ENCODE assay signal across 3 cellular contexts in the genomic region with DNA sequence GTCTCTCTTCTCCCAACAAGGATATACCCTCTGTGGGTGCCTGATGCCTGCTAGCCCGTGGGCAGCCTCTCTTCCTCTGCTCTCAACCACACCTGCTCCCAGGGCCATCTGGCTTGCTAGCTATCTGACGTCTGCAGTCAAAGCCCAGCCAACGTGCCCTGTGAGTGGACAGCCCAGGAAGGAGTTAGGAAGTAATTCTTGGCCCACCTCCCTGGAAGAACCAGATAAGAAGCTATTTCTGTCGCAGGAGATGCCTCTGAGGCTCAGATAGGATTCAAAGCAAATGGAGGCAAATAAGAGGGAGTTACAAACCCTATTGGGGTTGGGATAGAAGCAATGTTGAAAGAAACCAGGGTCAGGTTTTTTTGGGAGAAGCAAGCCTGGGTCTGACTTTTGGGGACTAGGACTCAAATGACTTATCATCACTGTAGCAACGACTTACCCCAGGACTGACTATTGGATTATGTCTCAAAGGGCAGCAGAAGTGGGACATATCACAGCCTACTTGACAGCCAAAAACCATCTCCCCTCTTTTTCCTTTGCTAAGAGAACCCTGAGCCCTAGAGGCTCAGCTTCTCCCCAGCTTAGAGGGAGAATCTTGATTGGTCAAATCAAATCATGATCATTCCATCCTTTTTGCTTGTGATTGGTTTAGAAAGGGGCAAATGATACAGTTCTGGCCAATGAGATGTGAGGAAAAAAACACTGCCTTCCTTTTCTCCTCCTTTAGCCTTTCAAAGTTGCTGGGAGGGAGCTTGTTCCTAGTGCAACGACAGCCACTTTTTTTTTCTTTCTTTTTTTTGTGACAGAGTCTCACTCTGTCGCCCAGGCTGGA.
TF ChIP-seq lines count a peak whose summit lies in the region.

No MANE protein-coding gene starts in this region.

TF ChIP-seq in SK-N-SH, 30 proteins besides CTCF, POLR2A, EP300 and RAD21:
- TF ChIP-seq MXI1 (IDR thresholded peaks at IDR 0.05; ENCODE audit: low read depth, low read length): peak; percentile 34; the same call in 1 of the 2 replicates
- TF ChIP-seq, protein P1, sequence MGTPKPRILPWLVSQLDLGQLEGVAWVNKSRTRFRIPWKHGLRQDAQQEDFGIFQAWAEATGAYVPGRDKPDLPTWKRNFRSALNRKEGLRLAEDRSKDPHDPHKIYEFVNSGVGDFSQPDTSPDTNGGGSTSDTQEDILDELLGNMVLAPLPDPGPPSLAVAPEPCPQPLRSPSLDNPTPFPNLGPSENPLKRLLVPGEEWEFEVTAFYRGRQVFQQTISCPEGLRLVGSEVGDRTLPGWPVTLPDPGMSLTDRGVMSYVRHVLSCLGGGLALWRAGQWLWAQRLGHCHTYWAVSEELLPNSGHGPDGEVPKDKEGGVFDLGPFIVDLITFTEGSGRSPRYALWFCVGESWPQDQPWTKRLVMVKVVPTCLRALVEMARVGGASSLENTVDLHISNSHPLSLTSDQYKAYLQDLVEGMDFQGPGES (IDR thresholded peaks at IDR 0.05; ENCODE audit: low read depth, low read length): no peak
- no peak for TF ChIP-seq YY1 (IDR thresholded peaks at IDR 0.05; ENCODE audit: low read depth)
- no peak for TF ChIP-seq NFIC (IDR thresholded peaks at IDR 0.05; ENCODE audit: borderline replicate concordance)
- no peak for TF ChIP-seq FOSL2 (IDR thresholded peaks at IDR 0.05; ENCODE audit: borderline replicate concordance, low read depth)
- no peak for TF ChIP-seq USF1 (IDR thresholded peaks at IDR 0.05; ENCODE audit: borderline replicate concordance, low read depth)

TF ChIP-seq in SK-N-SH treated with all-trans-retinoic acid at 6 μM for 48 hours, 23 proteins besides CTCF, POLR2A, EP300 and RAD21 (continues in another document):
- TF ChIP-seq OSR1 (CRISPR knock-in tag; IDR thresholded peaks at IDR 0.05) (no peak), ESRRG (CRISPR knock-in tag; IDR thresholded peaks at IDR 0.05) (no peak), ZFP3 (CRISPR knock-in tag; IDR thresholded peaks at IDR 0.05) (no peak), RARB (CRISPR knock-in tag; IDR thresholded peaks at IDR 0.05) (no peak), ARNTL (CRISPR knock-in tag; IDR thresholded peaks at IDR 0.05; ENCODE audit: borderline replicate concordance, low read depth) (no peak), TCF4 (CRISPR knock-in tag; IDR thresholded peaks at IDR 0.05; ENCODE audit: borderline replicate concordance) (no peak), ZFP30 (CRISPR knock-in tag; IDR thresholded peaks at IDR 0.05) (no peak), TOX (CRISPR knock-in tag; IDR thresholded peaks at IDR 0.05; ENCODE audit: borderline replicate concordance) (no peak), CSDC2 (CRISPR knock-in tag; IDR thresholded peaks at IDR 0.05) (no peak), POU6F1 (CRISPR knock-in tag; IDR thresholded peaks at IDR 0.05; ENCODE audit: borderline replicate concordance, low read depth) (no peak), ZNF565 (CRISPR knock-in tag; conservative IDR thresholded peaks at IDR 0.05; ENCODE audit: low read depth) (no peak), ZNF70 (CRISPR knock-in tag; IDR thresholded peaks at IDR 0.05) (no peak), PPARA (CRISPR knock-in tag; IDR thresholded peaks at IDR 0.05; ENCODE audit: borderline replicate concordance) (no peak), TSHZ2 (CRISPR knock-in tag; IDR thresholded peaks at IDR 0.05) (no peak), BACH2 (CRISPR knock-in tag; IDR thresholded peaks at IDR 0.05; ENCODE audit: borderline replicate concordance) (no peak), ISL1 (CRISPR knock-in tag; IDR thresholded peaks at IDR 0.05) (no peak), ZNF8 (CRISPR knock-in tag; IDR thresholded peaks at IDR 0.05) (no peak)
- TF ChIP-seq, protein P2, sequence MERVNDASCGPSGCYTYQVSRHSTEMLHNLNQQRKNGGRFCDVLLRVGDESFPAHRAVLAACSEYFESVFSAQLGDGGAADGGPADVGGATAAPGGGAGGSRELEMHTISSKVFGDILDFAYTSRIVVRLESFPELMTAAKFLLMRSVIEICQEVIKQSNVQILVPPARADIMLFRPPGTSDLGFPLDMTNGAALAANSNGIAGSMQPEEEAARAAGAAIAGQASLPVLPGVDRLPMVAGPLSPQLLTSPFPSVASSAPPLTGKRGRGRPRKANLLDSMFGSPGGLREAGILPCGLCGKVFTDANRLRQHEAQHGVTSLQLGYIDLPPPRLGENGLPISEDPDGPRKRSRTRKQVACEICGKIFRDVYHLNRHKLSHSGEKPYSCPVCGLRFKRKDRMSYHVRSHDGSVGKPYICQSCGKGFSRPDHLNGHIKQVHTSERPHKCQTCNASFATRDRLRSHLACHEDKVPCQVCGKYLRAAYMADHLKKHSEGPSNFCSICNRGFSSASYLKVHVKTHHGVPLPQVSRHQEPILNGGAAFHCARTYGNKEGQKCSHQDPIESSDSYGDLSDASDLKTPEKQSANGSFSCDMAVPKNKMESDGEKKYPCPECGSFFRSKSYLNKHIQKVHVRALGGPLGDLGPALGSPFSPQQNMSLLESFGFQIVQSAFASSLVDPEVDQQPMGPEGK (CRISPR knock-in tag; IDR thresholded peaks at IDR 0.05; ENCODE audit: borderline replicate concordance): no peak

TF ChIP-seq in H1, 55 proteins besides CTCF, POLR2A, EP300 and RAD21:
- TF ChIP-seq NANOG (IDR thresholded peaks at IDR 0.05; ENCODE audit: insufficient read depth, low read depth, low read length, poor library complexity, severe bottlenecking) (no peak), SIX5 (IDR thresholded peaks at IDR 0.05; ENCODE audit: low read depth, low read length) (no peak), SP4 (IDR thresholded peaks at IDR 0.05; ENCODE audit: low read length) (no peak), KDM4A (IDR thresholded peaks at IDR 0.05; ENCODE audit: low read depth, low read length, severe bottlenecking) (no peak)
